In genomic region chr6:135052939-135053338, GRCh38 we compare ENCODE assay signal across 8 cellular contexts. TPM values are rescaled to one million over a fixed set of nuclear protein-coding genes. Genes with fewer than 3 reads are reported as not detected.
DNase-seq lines count a peak whose midpoint lies in the region; ATAC-seq and TF ChIP-seq lines count a peak whose summit lies in the region.

No MANE protein-coding gene starts in this region.

- TF ChIP-seq CTCF in cardiac muscle cell (IDR thresholded peaks at IDR 0.05; ENCODE audit: low read depth, low read length), result no peak
- TF ChIP-seq CTCF in heart left ventricle (IDR thresholded peaks at IDR 0.05), result no peak
- no peak for TF ChIP-seq CTCF in SU-DHL-6 (IDR thresholded peaks at IDR 0.05; ENCODE audit: insufficient read depth, low read length, poor library complexity, severe bottlenecking)
- no peak for TF ChIP-seq CTCF in fibroblast of lung (conservative IDR thresholded peaks at IDR 0.05 in 1 of 2, IDR thresholded peaks at IDR 0.05 in 1 of 2; ENCODE audit: low read depth in 1 of 2, low read length in 2 of 2)
- no peak for TF ChIP-seq CTCF in suprapubic skin (IDR thresholded peaks at IDR 0.05)

- DNase-seq in cardiac muscle cell (ENCODE audit: low read depth in 1 of 2, low spot score in 1 of 2), result no peak
- DNase-seq in heart left ventricle, result no peak
- DNase-seq in fibroblast of lung (ENCODE audit: low read depth in 2 of 2), result no peak
- DNase-seq in suprapubic skin (ENCODE audit: low spot score in 2 of 2), result no peak
- no peak for DNase-seq in iPS-NIHi7 (ENCODE audit: extremely low spot score)
- no peak for DNase-seq in stimulated activated CD4-positive, alpha-beta T cell treated with anti-CD3 and anti-CD28 coated beads, Interleukin-2, amount 100 ng/mL, for 24 hours

- peak overlapping the region; percentile 94 for H3K4me2 ChIP-seq in SU-DHL-6 (ENCODE audit: low read depth, low read length, poor library complexity, severe bottlenecking)
- peak overlapping the region; percentile 94 for H3K4me2 ChIP-seq in fibroblast of lung (ENCODE audit: extremely low read depth, insufficient read depth, low read length)

- H3K4me3 ChIP-seq in cardiac muscle cell (peak overlapping the region; percentile 83), heart left ventricle (peak overlapping the region in 3 of 12 donors; percentile 62 to 98 (median 86)), SU-DHL-6 (ENCODE audit: insufficient read depth, low read length, poor library complexity, severe bottlenecking) (peak overlapping the region; percentile 89), fibroblast of lung (replicated peaks in 1 of 4; ENCODE audit: control extremely low read depth in 1 of 4, insufficient read depth in 1 of 4, low read depth in 3 of 4, low read length in 4 of 4) (peak overlapping the region; percentile 16 to 93 (median 68)), suprapubic skin (peak overlapping the region; percentile 92)

- no peaks in the 10 kb centered on the region for H3K27me3 ChIP-seq in cardiac muscle cell
- no peaks in the 10 kb centered on the region for H3K27me3 ChIP-seq in heart left ventricle
- no peaks in the 10 kb centered on the region for H3K27me3 ChIP-seq in SU-DHL-6 (ENCODE audit: low read length)
- no peaks in the 10 kb centered on the region for H3K27me3 ChIP-seq in fibroblast of lung (ENCODE audit: control insufficient read depth, insufficient read depth, low read length)
- H3K27me3 ChIP-seq in suprapubic skin, result no peaks in the 10 kb centered on the region

- H3K36me3 ChIP-seq in cardiac muscle cell (peaks cover 11% of the 10 kb centered on the region), heart left ventricle (peaks cover 0 to 27% (median 21%) of the 10 kb centered on the region in 9 donors), SU-DHL-6 (ENCODE audit: low read length) (peaks cover 10% of the 10 kb centered on the region; the same call in 1 of the 2 replicates), fibroblast of lung (ENCODE audit: control insufficient read depth, insufficient read depth, low read length) (peaks cover 3% of the 10 kb centered on the region), suprapubic skin (peaks cover 12% of the 10 kb centered on the region)

- no peak for TF ChIP-seq POLR2A in heart left ventricle (IDR thresholded peaks at IDR 0.05)
- TF ChIP-seq POLR2A in suprapubic skin (IDR thresholded peaks at IDR 0.05), result no peak

- H3K4me1 ChIP-seq in cardiac muscle cell (ENCODE audit: low read depth) (peaks cover 10% of the 10 kb centered on the region), heart left ventricle (peaks cover 0 to 31% (median 15%) of the 10 kb centered on the region in 12 donors), fibroblast of lung (ENCODE audit: control insufficient read depth, extremely low read depth, insufficient read depth, low read length) (peaks cover 6% of the 10 kb centered on the region), suprapubic skin (peaks cover 25% of the 10 kb centered on the region)

- ATAC-seq in heart left ventricle (no peak), GM19035 (IDR thresholded peaks at IDR 0.05; ENCODE audit: unreplicated experiment) (no peak)

- H3K27ac ChIP-seq in cardiac muscle cell (no peak overlapping the region), heart left ventricle (no peak overlapping the region), SU-DHL-6 (ENCODE audit: low read depth, low read length) (no peak overlapping the region), fibroblast of lung (ENCODE audit: insufficient read depth, low read length) (no peak overlapping the region), suprapubic skin (no peak overlapping the region)

- H3K9me2 ChIP-seq in SU-DHL-6 (replicated peaks; ENCODE audit: insufficient read depth, low read length), result no peaks in the 10 kb centered on the region

- H4K20me1 ChIP-seq in SU-DHL-6 (ENCODE audit: low read depth, low read length) (0 out of 2 replicates have a peak, but pooled peaks cover 5% of the 10 kb centered on the region), fibroblast of lung (ENCODE audit: control insufficient read depth, extremely low read depth, insufficient read depth, low read length) (no peaks in the 10 kb centered on the region)

- H3K9ac ChIP-seq in SU-DHL-6 (ENCODE audit: low read length) (peak overlapping the region; percentile 91), fibroblast of lung (ENCODE audit: insufficient read depth, low read length) (peak overlapping the region; percentile 34)

- intact Hi-C loops in heart left ventricle (cut with DNase I), result no loop called here

- H3F3A ChIP-seq in SU-DHL-6 (ENCODE audit: insufficient read depth), result no peaks in the 10 kb centered on the region

- H3K79me2 ChIP-seq in SU-DHL-6 (ENCODE audit: insufficient read depth, low read length) (peaks cover 64% of the 10 kb centered on the region), fibroblast of lung (ENCODE audit: control insufficient read depth, insufficient read depth, low read length) (peaks cover 54% of the 10 kb centered on the region)

- WGBS in heart left ventricle, 4 donors, result 57 to 69% (median 60%) methylated on average over 3 of the region's 3 CpGs
- 59% methylated on average over 3 of the region's 3 CpGs for WGBS in suprapubic skin

- H3K9me3 ChIP-seq in cardiac muscle cell (ENCODE audit: low read depth) (no peaks in the 10 kb centered on the region), heart left ventricle (no peaks in the 10 kb centered on the region), SU-DHL-6 (ENCODE audit: insufficient read depth, low read length) (no peaks in the 10 kb centered on the region), fibroblast of lung (ENCODE audit: control insufficient read depth, insufficient read depth, low read depth, low read length) (no peaks in the 10 kb centered on the region), suprapubic skin (no peaks in the 10 kb centered on the region)

- H2AFZ ChIP-seq in SU-DHL-6 (ENCODE audit: low read depth, low read length, severe bottlenecking) (no peak overlapping the region), fibroblast of lung (ENCODE audit: low read length) (no peak overlapping the region)

- no peak for TF ChIP-seq EP300 in suprapubic skin (IDR thresholded peaks at IDR 0.05)

RNA-seq across cellular contexts. Expression of gene HBS1L, which starts 1.7 kb away (rescaled TPM):
- total RNA-seq in cardiac muscle cell, result 76.6 and 98.9 TPM in 2 replicates
- 57.8 and 89.6 TPM in 2 replicates for polyA plus RNA-seq in cardiac muscle cell
- 100 to 1,000 TPM in 1 of 9 donors, 10 to 100 TPM in 8; 40.0 to 101 (median 83.5) TPM for total RNA-seq in heart left ventricle
- 10 to 100 TPM; 23.6 to 71.3 TPM for polyA plus RNA-seq in heart left ventricle
- total RNA-seq in fibroblast of lung, result 88.6 and 118 TPM in 2 replicates
- 100 and 106 TPM in 2 replicates for polyA plus RNA-seq in fibroblast of lung
- 64.9 and 71.8 TPM in 2 replicates for polyA plus RNA-seq in fibroblast of lung (2012)
- polyA minus RNA-seq in fibroblast of lung (ENCODE audit: low replicate concordance), result 7.9 and 26.9 TPM in 2 replicates
- total RNA-seq in suprapubic skin, result 10 to 100 TPM; 33.9 to 43.0 (median 36.1) TPM
